ENCODE assay signal across 1 cellular context in the genomic region with DNA sequence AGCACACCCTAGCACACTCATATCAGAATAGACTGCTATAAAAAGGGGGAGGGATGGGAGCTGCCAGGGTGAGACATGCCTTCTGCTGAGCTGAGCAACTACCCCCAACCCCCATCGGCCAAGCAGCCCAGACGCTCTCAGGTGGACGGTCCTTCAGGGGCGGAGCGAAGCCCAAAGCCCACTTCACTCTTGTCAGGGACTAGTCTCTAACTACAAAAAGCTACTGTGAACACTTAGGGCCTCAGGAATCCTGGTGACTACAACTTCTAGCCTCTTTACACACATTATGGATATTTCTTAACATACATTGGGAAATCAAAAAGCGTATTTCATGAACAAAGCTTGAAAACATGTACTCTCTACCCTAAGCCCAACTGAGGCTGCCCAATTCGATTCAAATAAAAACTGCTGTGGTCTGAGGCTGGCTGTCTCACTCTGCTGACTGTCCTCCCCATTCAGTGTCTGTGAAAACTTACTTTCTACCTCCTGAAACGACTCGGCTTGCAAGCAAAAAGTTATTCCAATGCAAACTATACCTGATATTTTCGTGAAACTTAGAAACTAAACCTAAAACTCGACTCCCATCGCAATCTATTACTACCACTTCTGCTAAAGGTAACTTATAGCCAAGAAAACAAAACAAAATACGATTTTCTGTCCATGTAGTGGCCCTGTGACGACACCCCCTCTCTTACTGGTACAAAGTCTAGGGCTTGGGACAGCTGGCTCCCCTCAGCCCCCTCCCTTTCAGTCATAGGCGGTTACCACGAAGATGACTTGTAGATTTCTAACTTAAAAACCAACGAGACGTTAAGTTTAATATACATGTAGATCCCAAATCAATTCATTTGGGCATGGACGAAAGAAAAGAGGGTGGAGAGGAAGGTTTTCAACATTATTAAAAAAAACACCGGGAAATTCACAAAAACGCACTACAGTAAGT.
TF ChIP-seq lines count a peak whose summit lies in the region.

No MANE protein-coding gene starts in this region.

TF ChIP-seq in K562, 482 proteins besides CTCF, POLR2A, EP300 and RAD21 (continued from another document and continues in another):
- TF ChIP-seq, protein P1, sequence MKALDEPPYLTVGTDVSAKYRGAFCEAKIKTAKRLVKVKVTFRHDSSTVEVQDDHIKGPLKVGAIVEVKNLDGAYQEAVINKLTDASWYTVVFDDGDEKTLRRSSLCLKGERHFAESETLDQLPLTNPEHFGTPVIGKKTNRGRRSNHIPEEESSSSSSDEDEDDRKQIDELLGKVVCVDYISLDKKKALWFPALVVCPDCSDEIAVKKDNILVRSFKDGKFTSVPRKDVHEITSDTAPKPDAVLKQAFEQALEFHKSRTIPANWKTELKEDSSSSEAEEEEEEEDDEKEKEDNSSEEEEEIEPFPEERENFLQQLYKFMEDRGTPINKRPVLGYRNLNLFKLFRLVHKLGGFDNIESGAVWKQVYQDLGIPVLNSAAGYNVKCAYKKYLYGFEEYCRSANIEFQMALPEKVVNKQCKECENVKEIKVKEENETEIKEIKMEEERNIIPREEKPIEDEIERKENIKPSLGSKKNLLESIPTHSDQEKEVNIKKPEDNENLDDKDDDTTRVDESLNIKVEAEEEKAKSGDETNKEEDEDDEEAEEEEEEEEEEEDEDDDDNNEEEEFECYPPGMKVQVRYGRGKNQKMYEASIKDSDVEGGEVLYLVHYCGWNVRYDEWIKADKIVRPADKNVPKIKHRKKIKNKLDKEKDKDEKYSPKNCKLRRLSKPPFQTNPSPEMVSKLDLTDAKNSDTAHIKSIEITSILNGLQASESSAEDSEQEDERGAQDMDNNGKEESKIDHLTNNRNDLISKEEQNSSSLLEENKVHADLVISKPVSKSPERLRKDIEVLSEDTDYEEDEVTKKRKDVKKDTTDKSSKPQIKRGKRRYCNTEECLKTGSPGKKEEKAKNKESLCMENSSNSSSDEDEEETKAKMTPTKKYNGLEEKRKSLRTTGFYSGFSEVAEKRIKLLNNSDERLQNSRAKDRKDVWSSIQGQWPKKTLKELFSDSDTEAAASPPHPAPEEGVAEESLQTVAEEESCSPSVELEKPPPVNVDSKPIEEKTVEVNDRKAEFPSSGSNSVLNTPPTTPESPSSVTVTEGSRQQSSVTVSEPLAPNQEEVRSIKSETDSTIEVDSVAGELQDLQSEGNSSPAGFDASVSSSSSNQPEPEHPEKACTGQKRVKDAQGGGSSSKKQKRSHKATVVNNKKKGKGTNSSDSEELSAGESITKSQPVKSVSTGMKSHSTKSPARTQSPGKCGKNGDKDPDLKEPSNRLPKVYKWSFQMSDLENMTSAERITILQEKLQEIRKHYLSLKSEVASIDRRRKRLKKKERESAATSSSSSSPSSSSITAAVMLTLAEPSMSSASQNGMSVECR (CRISPR knock-in tag; IDR thresholded peaks at IDR 0.05) = no peak
- no peak for TF ChIP-seq SAP30 (IDR thresholded peaks at IDR 0.05; ENCODE audit: borderline replicate concordance, insufficient read depth, low read depth, low read length, poor library complexity, severe bottlenecking)
- TF ChIP-seq, protein P2, sequence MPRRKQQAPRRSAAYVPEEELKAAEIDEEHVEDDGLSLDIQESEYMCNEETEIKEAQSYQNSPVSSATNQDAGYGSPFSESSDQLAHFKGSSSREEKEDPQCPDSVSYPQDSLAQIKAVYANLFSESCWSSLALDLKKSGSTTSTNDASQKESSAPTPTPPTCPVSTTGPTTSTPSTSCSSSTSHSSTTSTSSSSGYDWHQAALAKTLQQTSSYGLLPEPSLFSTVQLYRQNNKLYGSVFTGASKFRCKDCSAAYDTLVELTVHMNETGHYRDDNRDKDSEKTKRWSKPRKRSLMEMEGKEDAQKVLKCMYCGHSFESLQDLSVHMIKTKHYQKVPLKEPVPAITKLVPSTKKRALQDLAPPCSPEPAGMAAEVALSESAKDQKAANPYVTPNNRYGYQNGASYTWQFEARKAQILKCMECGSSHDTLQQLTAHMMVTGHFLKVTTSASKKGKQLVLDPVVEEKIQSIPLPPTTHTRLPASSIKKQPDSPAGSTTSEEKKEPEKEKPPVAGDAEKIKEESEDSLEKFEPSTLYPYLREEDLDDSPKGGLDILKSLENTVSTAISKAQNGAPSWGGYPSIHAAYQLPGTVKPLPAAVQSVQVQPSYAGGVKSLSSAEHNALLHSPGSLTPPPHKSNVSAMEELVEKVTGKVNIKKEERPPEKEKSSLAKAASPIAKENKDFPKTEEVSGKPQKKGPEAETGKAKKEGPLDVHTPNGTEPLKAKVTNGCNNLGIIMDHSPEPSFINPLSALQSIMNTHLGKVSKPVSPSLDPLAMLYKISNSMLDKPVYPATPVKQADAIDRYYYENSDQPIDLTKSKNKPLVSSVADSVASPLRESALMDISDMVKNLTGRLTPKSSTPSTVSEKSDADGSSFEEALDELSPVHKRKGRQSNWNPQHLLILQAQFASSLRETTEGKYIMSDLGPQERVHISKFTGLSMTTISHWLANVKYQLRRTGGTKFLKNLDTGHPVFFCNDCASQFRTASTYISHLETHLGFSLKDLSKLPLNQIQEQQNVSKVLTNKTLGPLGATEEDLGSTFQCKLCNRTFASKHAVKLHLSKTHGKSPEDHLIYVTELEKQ (CRISPR knock-in tag; IDR thresholded peaks at IDR 0.05) = no peak
- TF ChIP-seq BDP1 (IDR thresholded peaks at IDR 0.05; ENCODE audit: insufficient read depth, insufficient read length) = no peak
- TF ChIP-seq, protein P3, sequence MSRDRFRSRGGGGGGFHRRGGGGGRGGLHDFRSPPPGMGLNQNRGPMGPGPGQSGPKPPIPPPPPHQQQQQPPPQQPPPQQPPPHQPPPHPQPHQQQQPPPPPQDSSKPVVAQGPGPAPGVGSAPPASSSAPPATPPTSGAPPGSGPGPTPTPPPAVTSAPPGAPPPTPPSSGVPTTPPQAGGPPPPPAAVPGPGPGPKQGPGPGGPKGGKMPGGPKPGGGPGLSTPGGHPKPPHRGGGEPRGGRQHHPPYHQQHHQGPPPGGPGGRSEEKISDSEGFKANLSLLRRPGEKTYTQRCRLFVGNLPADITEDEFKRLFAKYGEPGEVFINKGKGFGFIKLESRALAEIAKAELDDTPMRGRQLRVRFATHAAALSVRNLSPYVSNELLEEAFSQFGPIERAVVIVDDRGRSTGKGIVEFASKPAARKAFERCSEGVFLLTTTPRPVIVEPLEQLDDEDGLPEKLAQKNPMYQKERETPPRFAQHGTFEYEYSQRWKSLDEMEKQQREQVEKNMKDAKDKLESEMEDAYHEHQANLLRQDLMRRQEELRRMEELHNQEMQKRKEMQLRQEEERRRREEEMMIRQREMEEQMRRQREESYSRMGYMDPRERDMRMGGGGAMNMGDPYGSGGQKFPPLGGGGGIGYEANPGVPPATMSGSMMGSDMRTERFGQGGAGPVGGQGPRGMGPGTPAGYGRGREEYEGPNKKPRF (IDR thresholded peaks at IDR 0.05; ENCODE audit: low read depth, low read length) = no peak
- no peak for TF ChIP-seq ZNF212 (CRISPR knock-in tag; IDR thresholded peaks at IDR 0.05)
- no peak for TF ChIP-seq BRF1 (IDR thresholded peaks at IDR 0.05; ENCODE audit: borderline replicate concordance, extremely low read depth, insufficient read length)
- no peak for TF ChIP-seq ZZZ3 (IDR thresholded peaks at IDR 0.05)
- TF ChIP-seq, protein P4, sequence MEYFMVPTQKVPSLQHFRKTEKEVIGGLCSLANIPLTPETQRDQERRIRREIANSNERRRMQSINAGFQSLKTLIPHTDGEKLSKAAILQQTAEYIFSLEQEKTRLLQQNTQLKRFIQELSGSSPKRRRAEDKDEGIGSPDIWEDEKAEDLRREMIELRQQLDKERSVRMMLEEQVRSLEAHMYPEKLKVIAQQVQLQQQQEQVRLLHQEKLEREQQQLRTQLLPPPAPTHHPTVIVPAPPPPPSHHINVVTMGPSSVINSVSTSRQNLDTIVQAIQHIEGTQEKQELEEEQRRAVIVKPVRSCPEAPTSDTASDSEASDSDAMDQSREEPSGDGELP (CRISPR knock-in tag; IDR thresholded peaks at IDR 0.05; ENCODE audit: borderline replicate concordance) = no peak; the same call in none of the 2 replicates
- no peak for TF ChIP-seq ZNF76 (CRISPR knock-in tag; IDR thresholded peaks at IDR 0.05; ENCODE audit: borderline replicate concordance)
- TF ChIP-seq CREBBP (IDR thresholded peaks at IDR 0.05; ENCODE audit: low read depth, low read length) = no peak
- TF ChIP-seq, protein P5, sequence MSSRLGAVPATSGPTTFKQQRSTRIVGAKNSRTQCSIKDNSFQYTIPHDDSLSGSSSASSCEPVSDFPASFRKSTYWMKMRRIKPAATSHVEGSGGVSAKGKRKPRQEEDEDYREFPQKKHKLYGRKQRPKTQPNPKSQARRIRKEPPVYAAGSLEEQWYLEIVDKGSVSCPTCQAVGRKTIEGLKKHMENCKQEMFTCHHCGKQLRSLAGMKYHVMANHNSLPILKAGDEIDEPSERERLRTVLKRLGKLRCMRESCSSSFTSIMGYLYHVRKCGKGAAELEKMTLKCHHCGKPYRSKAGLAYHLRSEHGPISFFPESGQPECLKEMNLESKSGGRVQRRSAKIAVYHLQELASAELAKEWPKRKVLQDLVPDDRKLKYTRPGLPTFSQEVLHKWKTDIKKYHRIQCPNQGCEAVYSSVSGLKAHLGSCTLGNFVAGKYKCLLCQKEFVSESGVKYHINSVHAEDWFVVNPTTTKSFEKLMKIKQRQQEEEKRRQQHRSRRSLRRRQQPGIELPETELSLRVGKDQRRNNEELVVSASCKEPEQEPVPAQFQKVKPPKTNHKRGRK (tag; IDR thresholded peaks at IDR 0.05) = no peak
- TF ChIP-seq, protein P6, sequence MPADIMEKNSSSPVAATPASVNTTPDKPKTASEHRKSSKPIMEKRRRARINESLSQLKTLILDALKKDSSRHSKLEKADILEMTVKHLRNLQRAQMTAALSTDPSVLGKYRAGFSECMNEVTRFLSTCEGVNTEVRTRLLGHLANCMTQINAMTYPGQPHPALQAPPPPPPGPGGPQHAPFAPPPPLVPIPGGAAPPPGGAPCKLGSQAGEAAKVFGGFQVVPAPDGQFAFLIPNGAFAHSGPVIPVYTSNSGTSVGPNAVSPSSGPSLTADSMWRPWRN (IDR thresholded peaks at IDR 0.05; ENCODE audit: low read depth) = peak; percentile 14; the same call in 1 of the 2 replicates
- no peak for TF ChIP-seq ZNF224 (CRISPR knock-in tag; IDR thresholded peaks at IDR 0.05)
- TF ChIP-seq, protein P7, sequence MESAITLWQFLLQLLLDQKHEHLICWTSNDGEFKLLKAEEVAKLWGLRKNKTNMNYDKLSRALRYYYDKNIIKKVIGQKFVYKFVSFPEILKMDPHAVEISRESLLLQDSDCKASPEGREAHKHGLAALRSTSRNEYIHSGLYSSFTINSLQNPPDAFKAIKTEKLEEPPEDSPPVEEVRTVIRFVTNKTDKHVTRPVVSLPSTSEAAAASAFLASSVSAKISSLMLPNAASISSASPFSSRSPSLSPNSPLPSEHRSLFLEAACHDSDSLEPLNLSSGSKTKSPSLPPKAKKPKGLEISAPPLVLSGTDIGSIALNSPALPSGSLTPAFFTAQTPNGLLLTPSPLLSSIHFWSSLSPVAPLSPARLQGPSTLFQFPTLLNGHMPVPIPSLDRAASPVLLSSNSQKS (CRISPR knock-in tag; IDR thresholded peaks at IDR 0.05) = no peak
- TF ChIP-seq ZNF165 (CRISPR knock-in tag; IDR thresholded peaks at IDR 0.05; ENCODE audit: borderline replicate concordance) = no peak
- TF ChIP-seq HDAC1 (IDR thresholded peaks at IDR 0.05) = 0 out of 4 replicates have a peak, but pooled peaks of 1 of the 2 experiments have one; percentile 28
- no peak for TF ChIP-seq ZKSCAN1 (IDR thresholded peaks at IDR 0.05; ENCODE audit: low read depth, low read length)
- no peak for TF ChIP-seq GATA2 (CRISPR knock-in tag; IDR thresholded peaks at IDR 0.05)
- no peak for TF ChIP-seq KLF10 (CRISPR knock-in tag; IDR thresholded peaks at IDR 0.05)
- TF ChIP-seq, protein P8, sequence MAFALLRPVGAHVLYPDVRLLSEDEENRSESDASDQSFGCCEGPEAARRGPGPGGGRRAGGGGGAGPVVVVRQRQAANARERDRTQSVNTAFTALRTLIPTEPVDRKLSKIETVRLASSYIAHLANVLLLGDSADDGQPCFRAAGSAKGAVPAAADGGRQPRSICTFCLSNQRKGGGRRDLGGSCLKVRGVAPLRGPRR (CRISPR knock-in tag; IDR thresholded peaks at IDR 0.05) = no peak
- TF ChIP-seq, protein P9, sequence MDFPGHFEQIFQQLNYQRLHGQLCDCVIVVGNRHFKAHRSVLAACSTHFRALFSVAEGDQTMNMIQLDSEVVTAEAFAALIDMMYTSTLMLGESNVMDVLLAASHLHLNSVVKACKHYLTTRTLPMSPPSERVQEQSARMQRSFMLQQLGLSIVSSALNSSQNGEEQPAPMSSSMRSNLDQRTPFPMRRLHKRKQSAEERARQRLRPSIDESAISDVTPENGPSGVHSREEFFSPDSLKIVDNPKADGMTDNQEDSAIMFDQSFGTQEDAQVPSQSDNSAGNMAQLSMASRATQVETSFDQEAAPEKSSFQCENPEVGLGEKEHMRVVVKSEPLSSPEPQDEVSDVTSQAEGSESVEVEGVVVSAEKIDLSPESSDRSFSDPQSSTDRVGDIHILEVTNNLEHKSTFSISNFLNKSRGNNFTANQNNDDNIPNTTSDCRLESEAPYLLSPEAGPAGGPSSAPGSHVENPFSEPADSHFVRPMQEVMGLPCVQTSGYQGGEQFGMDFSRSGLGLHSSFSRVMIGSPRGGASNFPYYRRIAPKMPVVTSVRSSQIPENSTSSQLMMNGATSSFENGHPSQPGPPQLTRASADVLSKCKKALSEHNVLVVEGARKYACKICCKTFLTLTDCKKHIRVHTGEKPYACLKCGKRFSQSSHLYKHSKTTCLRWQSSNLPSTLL (IDR thresholded peaks at IDR 0.05) = no peak
- TF ChIP-seq FIP1L1 (IDR thresholded peaks at IDR 0.05; ENCODE audit: low read depth, low read length, poor library complexity, severe bottlenecking) = peak; percentile 0
- no peak for TF ChIP-seq XRCC5 (IDR thresholded peaks at IDR 0.05; ENCODE audit: low read depth, low read length)
- TF ChIP-seq, protein P10, sequence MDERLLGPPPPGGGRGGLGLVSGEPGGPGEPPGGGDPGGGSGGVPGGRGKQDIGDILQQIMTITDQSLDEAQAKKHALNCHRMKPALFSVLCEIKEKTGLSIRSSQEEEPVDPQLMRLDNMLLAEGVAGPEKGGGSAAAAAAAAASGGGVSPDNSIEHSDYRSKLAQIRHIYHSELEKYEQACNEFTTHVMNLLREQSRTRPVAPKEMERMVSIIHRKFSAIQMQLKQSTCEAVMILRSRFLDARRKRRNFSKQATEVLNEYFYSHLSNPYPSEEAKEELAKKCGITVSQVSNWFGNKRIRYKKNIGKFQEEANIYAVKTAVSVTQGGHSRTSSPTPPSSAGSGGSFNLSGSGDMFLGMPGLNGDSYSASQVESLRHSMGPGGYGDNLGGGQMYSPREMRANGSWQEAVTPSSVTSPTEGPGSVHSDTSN (CRISPR knock-in tag; IDR thresholded peaks at IDR 0.05; ENCODE audit: low read depth) = no peak
- TF ChIP-seq, protein P10 (tag; conservative IDR thresholded peaks at IDR 0.05; ENCODE audit: low read depth) = no peak
- TF ChIP-seq POLR3A (IDR thresholded peaks at IDR 0.05; ENCODE audit: borderline replicate concordance, extremely low read depth, insufficient read depth, insufficient read length) = no peak
- no peak for TF ChIP-seq CEBPB (tag; IDR thresholded peaks at IDR 0.05)
